27 cellular contexts compared by ENCODE assay signal in genomic region chr3:146832815-146833458, GRCh38.
"Had no signal": no experiment of that assay in that cellular context is flagged by ENCODE, and none has a peak within 500 bp of the region (broad histone marks: within the 10 kb centered on the region; RNA-seq: fewer than 3 reads in every experiment).

No MANE protein-coding gene starts in this region.

- H3K27me3 ChIP-seq: brain microvascular endothelial cell, left lung, sigmoid colon, tibial nerve had no signal

- H3K9me3 ChIP-seq: left lung, mucosa of descending colon, pancreas, prostate gland, sigmoid colon, tibial nerve had no signal

- H3K4me3 ChIP-seq: left lung, lung, mucosa of descending colon, pancreas, prostate gland, sigmoid colon, tibial nerve had no signal

- H3K36me3 ChIP-seq: brain microvascular endothelial cell, left lung, pancreas, prostate gland, sigmoid colon, tibial nerve had no signal

- FAIRE-seq: astrocyte, pancreas, small intestine, urothelium cell line had no signal

- H3K4me1 ChIP-seq: left lung, pancreas, prostate gland, sigmoid colon had no signal

- DNase-seq: activated CD4-positive, alpha-beta memory T cell treated with anti-CD3 and anti-CD28 coated beads, Interleukin-2, amount 10 ng/mL, durations not matched to agents 7 days and 5 days; activated CD4-positive, alpha-beta T cell treated with anti-CD3 and anti-CD28 coated beads for 1 hour; activated CD4-positive, alpha-beta T cell treated with anti-CD3 and anti-CD28 coated beads, Interleukin-2, amount 10 ng/mL, durations not matched to agents 7 days and 5 days; activated CD8-positive, alpha-beta memory T cell treated with anti-CD3 and anti-CD28 coated beads, Interleukin-2, amount 50 U/mL, for 48 hours; activated gamma-delta T cell; activated naive CD4-positive, alpha-beta T cell treated with anti-CD3 and anti-CD28 coated beads, Interleukin-2, amount 10 ng/mL, durations not matched to agents 7 days and 5 days; activated naive CD8-positive, alpha-beta T cell treated with anti-CD3 and anti-CD28 coated beads, Interleukin-2, amount 10 ng/mL, durations not matched to agents 7 days and 5 days; activated T-cell treated with anti-CD3 and anti-CD28 coated beads, Interleukin-2, amount 50 U/mL, for 24 hours; brain microvascular endothelial cell; caudate nucleus; foreskin melanocyte; left lung; mucosa of descending colon; nucleus accumbens; pancreas; retina; sigmoid colon; small intestine; stimulated activated CD4-positive, alpha-beta T cell treated with anti-CD3 and anti-CD28 coated beads, Interleukin-1b, Interleukin-23, amount 100 ng/mL, for 48 hours; stimulated activated naive CD4-positive, alpha-beta T cell treated with Interleukin-2 at 50 U/mL for 16 hours; T-helper 2 cell had no signal

- H3K27ac ChIP-seq: brain microvascular endothelial cell, left lung, pancreas, prostate gland, sigmoid colon, tibial nerve had no signal

- ATAC-seq: esophagus mucosa, left lung, mucosa of descending colon, pancreas had no signal
